Comparison of ENCODE assay signal across 11 cellular contexts in genomic region chr4:146124023-146124680, GRCh38. TPM values are rescaled to one million over a fixed set of nuclear protein-coding genes. Genes with fewer than 3 reads are reported as not detected.
DNase-seq lines count a peak whose midpoint lies in the region; ATAC-seq and TF ChIP-seq lines count a peak whose summit lies in the region.
"Had no signal": no experiment of that assay in that cellular context is flagged by ENCODE, and none has a peak within 500 bp of the region (broad histone marks: within the 10 kb centered on the region; RNA-seq: fewer than 3 reads in every experiment).

No MANE protein-coding gene starts in this region.

- DNase-seq in GM13977 (ENCODE audit: low spot score) (no peak), fibroblast of peridontal ligament (ENCODE audit: extremely low read depth) (peak; percentile 7), left ventricle myocardium superior (no peak), GM13976 (ENCODE audit: low spot score) (no peak), NOMO-1 (lab: John Stamatoyannopoulos, UW; ENCODE audit: unreplicated experiment in 2 of 2) (no peak)
- DNase-seq in stimulated activated CD4-positive, alpha-beta T cell treated with anti-CD3 and anti-CD28 coated beads, Interleukin-4, amount 100 ng/mL, for 1 hour, result no peak
- DNase-seq: activated CD4-positive, alpha-beta T cell treated with anti-CD3 and anti-CD28 coated beads, Interleukin-2, amount 50 U/mL, for 1 hour; DMS79 treated with DMSO at 0.1 percent for 48 hours; NCI-H1048 had no signal

- TF ChIP-seq CTCF in GM13977 (IDR thresholded peaks at IDR 0.05; ENCODE audit: extremely low read depth, insufficient read depth, missing control alignments) (peak; percentile 25), GM13976 (IDR thresholded peaks at IDR 0.05; ENCODE audit: borderline replicate concordance, control extremely low read depth, extremely low read depth, insufficient read depth, missing control alignments) (no peak)

- ATAC-seq in GM21360 (IDR thresholded peaks at IDR 0.05; ENCODE audit: unreplicated experiment) (peak; percentile 93), HG03135 (IDR thresholded peaks at IDR 0.05; ENCODE audit: unreplicated experiment) (peak; percentile 91), left ventricle myocardium superior (no peak)

- intact Hi-C loops in left ventricle myocardium superior (cut with micrococcal nuclease), result no loop called here

- in situ Hi-C loops in GM13977 (cut with MboI; ENCODE audit: low pct_unique_long_range_greater_than_20kb, low sequenced_read_pairs, unreplicated experiment) (no loop called here), GM13976 (cut with MboI; ENCODE audit: low sequenced_read_pairs, unreplicated experiment) (no loop called here)

RNA-seq across cellular contexts. Expression of gene LSM6, which starts 51.4 kb away (rescaled TPM):
- 13.0 TPM for total RNA-seq in left ventricle myocardium superior
